22 cellular contexts compared by ENCODE assay signal in genomic region chr15:68717952-68718351, GRCh38.
"Had no signal": no experiment of that assay in that cellular context is flagged by ENCODE, and none has a peak within 500 bp of the region (broad histone marks: within the 10 kb centered on the region; RNA-seq: fewer than 3 reads in every experiment).

No MANE protein-coding gene starts in this region.

- ATAC-seq: effector memory CD8-positive, alpha-beta T cell; gastroesophageal sphincter; left lung; pancreas had no signal

- H3K4me3 Mint-ChIP-seq: dendritic cell treated with granulocyte-macrophage colony-stimulating factor and Interleukin-4, amounts not matched to agents 40 ng/mL and 50 ng/mL, for 4 days; effector memory CD8-positive, alpha-beta T cell; immature natural killer cell; memory B cell; mesothelial cell of epicardium; natural killer cell treated with Interleukin-12 subunit alpha and Interleukin-12 subunit beta and Interleukin-15 and Interleukin-18, amount 100 ng/mL, for 72 hours; neural progenitor cell; stimulated activated memory B cell treated with anti-CD40 and anti-IgM and Interleukin-4, amounts not matched to agents 10 μg/mL and 1 μg/mL and 100 μg/mL, for 72 hours; stimulated activated naive CD8-positive, alpha-beta T cell treated with anti-CD3 and anti-CD28 coated beads, Interleukin-15, Interleukin-2, amounts not matched to agents 100 ng/mL and 50 ng/mL, for 24 hours had no signal

- H3K27ac Mint-ChIP-seq: dendritic cell treated with granulocyte-macrophage colony-stimulating factor and Interleukin-4, amounts not matched to agents 40 ng/mL and 50 ng/mL, for 4 days; effector memory CD8-positive, alpha-beta T cell; immature natural killer cell; memory B cell; mesothelial cell of epicardium; natural killer cell treated with Interleukin-12 subunit alpha and Interleukin-12 subunit beta and Interleukin-15 and Interleukin-18, amount 100 ng/mL, for 72 hours; progenitor cell of endocrine pancreas; stimulated activated memory B cell treated with anti-CD40 and anti-IgM and Interleukin-4, amounts not matched to agents 10 μg/mL and 1 μg/mL and 100 μg/mL, for 72 hours; stimulated activated naive CD8-positive, alpha-beta T cell treated with anti-CD3 and anti-CD28 coated beads, Interleukin-15, Interleukin-2, amounts not matched to agents 100 ng/mL and 50 ng/mL, for 24 hours had no signal

- H3K36me3 Mint-ChIP-seq: immature natural killer cell; memory B cell; mesothelial cell of epicardium; natural killer cell treated with Interleukin-12 subunit alpha and Interleukin-12 subunit beta and Interleukin-15 and Interleukin-18, amount 100 ng/mL, for 72 hours; stimulated activated memory B cell treated with anti-CD40 and anti-IgM and Interleukin-4, amounts not matched to agents 10 μg/mL and 1 μg/mL and 100 μg/mL, for 72 hours had no signal

- DNase-seq: effector memory CD8-positive, alpha-beta T cell; esophagus squamous epithelium; foreskin fibroblast; glutamatergic neuron; immature natural killer cell; left lung; nucleus accumbens; pancreas; right cardiac atrium; stimulated activated CD4-positive, alpha-beta T cell treated with anti-CD3 and anti-CD28 coated beads, Interleukin-4, amount 100 ng/mL, for 1 hour; stimulated activated CD8-positive, alpha-beta memory T cell treated with anti-CD3 and anti-CD28 coated beads, Interleukin-4, amount 100 ng/mL, for 48 hours; tibial artery; upper lobe of left lung had no signal

- H3K9me3 Mint-ChIP-seq: dendritic cell treated with granulocyte-macrophage colony-stimulating factor and Interleukin-4, amounts not matched to agents 40 ng/mL and 50 ng/mL, for 4 days; effector memory CD8-positive, alpha-beta T cell; memory B cell; natural killer cell treated with Interleukin-12 subunit alpha and Interleukin-12 subunit beta and Interleukin-15 and Interleukin-18, amount 100 ng/mL, for 72 hours; neural progenitor cell; stimulated activated memory B cell treated with anti-CD40 and anti-IgM and Interleukin-4, amounts not matched to agents 10 μg/mL and 1 μg/mL and 100 μg/mL, for 72 hours; stimulated activated naive CD8-positive, alpha-beta T cell treated with anti-CD3 and anti-CD28 coated beads, Interleukin-15, Interleukin-2, amounts not matched to agents 100 ng/mL and 50 ng/mL, for 24 hours had no signal

- H3K4me1 Mint-ChIP-seq: immature natural killer cell; memory B cell; stimulated activated memory B cell treated with anti-CD40 and anti-IgM and Interleukin-4, amounts not matched to agents 10 μg/mL and 1 μg/mL and 100 μg/mL, for 72 hours had no signal
